In the genomic region with DNA sequence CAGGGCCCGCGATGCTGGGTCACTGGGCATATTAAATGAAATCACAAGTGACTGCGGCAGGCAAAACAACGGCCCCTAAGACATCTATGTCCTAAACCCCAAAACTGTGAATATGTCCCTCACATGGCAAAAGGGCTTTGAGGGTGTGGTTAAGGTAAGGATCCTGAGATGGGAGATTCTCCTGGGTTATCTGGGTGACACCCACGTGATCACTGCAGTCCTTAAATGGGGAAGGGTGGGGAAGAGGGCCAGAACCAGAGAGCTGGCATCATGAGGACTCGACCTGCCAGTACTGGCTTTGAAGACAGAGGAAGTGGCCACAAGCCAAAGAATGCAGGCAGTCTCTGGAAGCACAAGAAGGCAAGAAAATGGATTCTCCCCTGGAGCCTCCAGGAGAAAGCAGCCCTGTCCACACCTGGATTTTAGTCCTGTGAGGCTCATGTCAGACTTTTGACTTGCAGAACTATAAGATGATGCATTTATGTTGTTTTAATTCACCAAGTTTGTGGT, we compare ENCODE assay signal across 22 cellular contexts. TPM values are rescaled to one million over a fixed set of nuclear protein-coding genes. Genes with fewer than 3 reads are reported as not detected.
DNase-seq lines count a peak whose midpoint lies in the region; ATAC-seq and TF ChIP-seq lines count a peak whose summit lies in the region.
"Had no signal": no experiment of that assay in that cellular context is flagged by ENCODE, and none has a peak within 500 bp of the region (broad histone marks: within the 10 kb centered on the region; RNA-seq: fewer than 3 reads in every experiment).

No MANE protein-coding gene starts in this region.

- H3K36me3 Mint-ChIP-seq in T-helper 1 cell treated with Interleukin-12 subunit alpha and Interleukin-12 subunit beta and Interleukin-4 antibody, amounts not matched to agents 30 μg/mL and 1 μg/mL, for 36 hours (ENCODE audit: low read depth): peaks cover 71% of the 10 kb centered on the region
- H3K36me3 Mint-ChIP-seq in activated naive CD8-positive, alpha-beta T cell treated with anti-CD3 and anti-CD28 coated beads, Interleukin-2, amount 10 ng/mL, durations not matched to agents 7 days and 5 days: peaks cover 58% of the 10 kb centered on the region

- H3K4me1 ChIP-seq in neutrophil (ENCODE audit: control insufficient read depth in 1 of 2, insufficient read depth in 1 of 2, low read depth in 1 of 2, low read length in 1 of 2) (peaks cover 97 to 100% of the 10 kb centered on the region in 2 experiments), right atrium auricular region (peaks cover 0 to 22% of the 10 kb centered on the region in 2 donors)
- H3K4me1 ChIP-seq: uterus had no signal

- DNase-seq in T-helper 1 cell: no peak
- no peak for DNase-seq in activated naive CD8-positive, alpha-beta T cell treated with anti-CD3 and anti-CD28 coated beads, Interleukin-2, amount 10 ng/mL, durations not matched to agents 7 days and 5 days
- no peak for DNase-seq in NCI-H446 treated with DMSO at 0.1 percent for 48 hours (lab: John Stamatoyannopoulos, UW)
- no peak for DNase-seq in right atrium auricular region (ENCODE audit: low spot score)
- DNase-seq: 8988T; activated naive CD4-positive, alpha-beta T cell; Caco-2; foreskin keratinocyte; GF-D8; Kasumi-1; NCI-H146; NCI-H510A treated with DMSO at 0.1 percent for 48 hours; RPMI8226; stimulated activated CD4-positive, alpha-beta T cell treated with anti-CD3 and anti-CD28 coated beads, Interleukin-4, amount 100 ng/mL, for 4 hours; T-helper 9 cell; uterus had no signal

- H3K27me3 ChIP-seq in neutrophil: no peaks in the 10 kb centered on the region
- H3K27me3 ChIP-seq in right atrium auricular region: no peaks in the 10 kb centered on the region
- H3K27me3 ChIP-seq: cardiac muscle cell, foreskin keratinocyte, uterus had no signal

- H3K4me3 ChIP-seq in neutrophil (ENCODE audit: low read depth in 1 of 2, low read length in 1 of 2) (peak overlapping the region in 1 of 2 experiments; percentile 80), right atrium auricular region (no peak overlapping the region)
- H3K4me3 ChIP-seq: cardiac muscle cell, lung, uterus had no signal

- peaks cover 79% of the 10 kb centered on the region for H3K4me1 Mint-ChIP-seq in T-helper 1 cell treated with Interleukin-12 subunit alpha and Interleukin-12 subunit beta and Interleukin-4 antibody, amounts not matched to agents 30 μg/mL and 1 μg/mL, for 36 hours (ENCODE audit: low read depth)
- H3K4me1 Mint-ChIP-seq in activated naive CD8-positive, alpha-beta T cell treated with anti-CD3 and anti-CD28 coated beads, Interleukin-2, amount 10 ng/mL, durations not matched to agents 7 days and 5 days: peaks cover 79% of the 10 kb centered on the region

- H3K36me3 ChIP-seq in KOPT-K1 (ENCODE audit: insufficient read depth, low read length): no peaks in the 10 kb centered on the region
- H3K36me3 ChIP-seq in neutrophil: peaks cover 40% of the 10 kb centered on the region
- H3K36me3 ChIP-seq in right atrium auricular region: no peaks in the 10 kb centered on the region
- H3K36me3 ChIP-seq: cardiac muscle cell, uterus had no signal

- peak overlapping the region; percentile 83 for H3K27ac ChIP-seq in KOPT-K1 (ENCODE audit: low read depth, low read length, poor library complexity, severe bottlenecking)
- H3K27ac ChIP-seq in neutrophil: peak overlapping the region; percentile 93
- no peak overlapping the region for H3K27ac ChIP-seq in right atrium auricular region
- H3K27ac ChIP-seq: foreskin keratinocyte, uterus had no signal

- peak overlapping the region; percentile 93 for H3K27ac Mint-ChIP-seq in T-helper 1 cell treated with Interleukin-12 subunit alpha and Interleukin-12 subunit beta and Interleukin-4 antibody, amounts not matched to agents 30 μg/mL and 1 μg/mL, for 36 hours
- peak overlapping the region; percentile 84 for H3K27ac Mint-ChIP-seq in activated naive CD8-positive, alpha-beta T cell treated with anti-CD3 and anti-CD28 coated beads, Interleukin-2, amount 10 ng/mL, durations not matched to agents 7 days and 5 days

- peaks cover 4% of the 10 kb centered on the region for H3K9me3 Mint-ChIP-seq in T-helper 1 cell treated with Interleukin-12 subunit alpha and Interleukin-12 subunit beta and Interleukin-4 antibody, amounts not matched to agents 30 μg/mL and 1 μg/mL, for 36 hours
- no peaks in the 10 kb centered on the region for H3K9me3 Mint-ChIP-seq in activated naive CD8-positive, alpha-beta T cell treated with anti-CD3 and anti-CD28 coated beads, Interleukin-2, amount 10 ng/mL, durations not matched to agents 7 days and 5 days

- no peak overlapping the region for H3K4me3 Mint-ChIP-seq in T-helper 1 cell treated with Interleukin-12 subunit alpha and Interleukin-12 subunit beta and Interleukin-4 antibody, amounts not matched to agents 30 μg/mL and 1 μg/mL, for 36 hours
- peak overlapping the region; percentile 25 for H3K4me3 Mint-ChIP-seq in activated naive CD8-positive, alpha-beta T cell treated with anti-CD3 and anti-CD28 coated beads, Interleukin-2, amount 10 ng/mL, durations not matched to agents 7 days and 5 days

- no peaks in the 10 kb centered on the region for H3K27me3 Mint-ChIP-seq in T-helper 1 cell treated with Interleukin-12 subunit alpha and Interleukin-12 subunit beta and Interleukin-4 antibody, amounts not matched to agents 30 μg/mL and 1 μg/mL, for 36 hours (ENCODE audit: low read depth)
- no peaks in the 10 kb centered on the region for H3K27me3 Mint-ChIP-seq in activated naive CD8-positive, alpha-beta T cell treated with anti-CD3 and anti-CD28 coated beads, Interleukin-2, amount 10 ng/mL, durations not matched to agents 7 days and 5 days

- TF ChIP-seq CTCF in neutrophil (IDR thresholded peaks at IDR 0.05): no peak
- no peak for TF ChIP-seq CTCF in right atrium auricular region (IDR thresholded peaks at IDR 0.05)

- ATAC-seq in activated naive CD8-positive, alpha-beta T cell treated with anti-CD3 and anti-CD28 coated beads, Interleukin-2, amount 10 ng/mL, durations not matched to agents 7 days and 5 days (ENCODE audit: low read depth): no peak
- no peak for ATAC-seq in GM21528 (IDR thresholded peaks at IDR 0.05; ENCODE audit: low FRiP score, unreplicated experiment)
- ATAC-seq: foreskin keratinocyte had no signal

- H3K9me3 ChIP-seq in KOPT-K1 (ENCODE audit: insufficient read depth, low read length, poor library complexity, severe bottlenecking) (no peaks in the 10 kb centered on the region), neutrophil (no peaks in the 10 kb centered on the region), right atrium auricular region (no peaks in the 10 kb centered on the region)
- H3K9me3 ChIP-seq: Caco-2, uterus had no signal

- POLR2A ChIA-PET in activated naive CD8-positive, alpha-beta T cell treated with anti-CD3 and anti-CD28 coated beads, Interleukin-2, amount 10 ng/mL, durations not matched to agents 7 days and 5 days (lab: Charles Lee): interaction anchor here (1.6 to 3.9 kb wide), 3 partner anchors 11 to 91 kb away, joined by 5 to 24 read pairs (median 21); a partner anchor contains a TSS

RNA-seq across cellular contexts. Expression of a gene that starts 12.5 kb away (rescaled TPM):
- 100 to 1,000 TPM; 657 to 664 TPM for total RNA-seq in activated naive CD8-positive, alpha-beta T cell treated with anti-CD3 and anti-CD28 coated beads, Interleukin-2, amount 10 ng/mL, durations not matched to agents 7 days and 5 days
- total RNA-seq in right atrium auricular region: 10 to 100 TPM in 1 of 2 donors, 1 to 10 TPM in 1; 8.0 to 27.1 TPM

RNA-seq across cellular contexts. Expression of a gene that starts 42.9 kb away (rescaled TPM):
- 10 to 100 TPM; 66.8 to 72.6 TPM for total RNA-seq in activated naive CD8-positive, alpha-beta T cell treated with anti-CD3 and anti-CD28 coated beads, Interleukin-2, amount 10 ng/mL, durations not matched to agents 7 days and 5 days
- 10 to 100 TPM; 36.2 to 44.1 TPM for total RNA-seq in right atrium auricular region

Comparison
In these comparisons a context has a peak if more than half of its experiments do, and no peak if none do; other contexts are left out.
1. H3K27ac ChIP-seq: peak in KOPT-K1 (single experiment) and neutrophil (single experiment); none in right atrium auricular region (0 of 2).
2. RNA of a gene that starts 12.5 kb away (total RNA-seq): 657 to 664 TPM in activated naive CD8-positive, alpha-beta T cell treated with anti-CD3 and anti-CD28 coated beads, Interleukin-2, amount 10 ng/mL, durations not matched to agents 7 days and 5 days; 8.0 to 27.1 TPM in right atrium auricular region; every median in the first group is over 10 times any median in the second.